ENCODE assay signal across 12 cellular contexts in genomic region chr18:79684787-79685186, GRCh38. TPM values are rescaled to one million over a fixed set of nuclear protein-coding genes. Genes with fewer than 3 reads are reported as not detected.
DNase-seq lines count a peak whose midpoint lies in the region; ATAC-seq and TF ChIP-seq lines count a peak whose summit lies in the region.
"Had no signal": no experiment of that assay in that cellular context is flagged by ENCODE, and none has a peak within 500 bp of the region (broad histone marks: within the 10 kb centered on the region; RNA-seq: fewer than 3 reads in every experiment).

No MANE protein-coding gene starts in this region.

- peaks cover 36% of the 10 kb centered on the region for H3K36me3 Mint-ChIP-seq in activated CD4-positive, alpha-beta T cell treated with anti-CD3 and anti-CD28 coated beads, Interleukin-2, amount 10 ng/mL, durations not matched to agents 7 days and 5 days (ENCODE audit: low read depth)
- no peaks in the 10 kb centered on the region for H3K36me3 Mint-ChIP-seq in IgD-negative memory B cell
- peaks cover 11% of the 10 kb centered on the region for H3K36me3 Mint-ChIP-seq in endodermal cell (ENCODE audit: low read depth)

- no peak overlapping the region for H3K9ac ChIP-seq in endodermal cell (ENCODE audit: extremely low read depth, low read length, poor library complexity, severe bottlenecking)

- H3K9me3 ChIP-seq in endodermal cell (ENCODE audit: control insufficient read depth, low read length) = no peaks in the 10 kb centered on the region
- H3K9me3 ChIP-seq: transverse colon had no signal

- CTCF ChIA-PET in activated CD4-positive, alpha-beta T cell treated with anti-CD3 and anti-CD28 coated beads, Interleukin-2, amount 10 ng/mL, durations not matched to agents 7 days and 5 days (lab: Charles Lee) = interaction anchor here (0.6 kb wide), 1 partner anchor 444 kb away, joined by 3 read pairs; no protein-coding TSS in a partner anchor

- H3K4me1 Mint-ChIP-seq in activated CD4-positive, alpha-beta T cell treated with anti-CD3 and anti-CD28 coated beads, Interleukin-2, amount 10 ng/mL, durations not matched to agents 7 days and 5 days = peaks cover 66% of the 10 kb centered on the region
- peaks cover 19 to 45% (median 26%) of the 10 kb centered on the region in 3 donors for H3K4me1 Mint-ChIP-seq in IgD-negative memory B cell
- peaks cover 41% of the 10 kb centered on the region for H3K4me1 Mint-ChIP-seq in endodermal cell

- no peak overlapping the region for H3K4me3 ChIP-seq in endodermal cell (ENCODE audit: low read length)
- H3K4me3 ChIP-seq: lung, transverse colon had no signal

- peaks cover 24% of the 10 kb centered on the region for H3K4me1 ChIP-seq in endodermal cell (ENCODE audit: control insufficient read depth, insufficient read depth, low read length)

- no peak for TF ChIP-seq CTCF in endodermal cell (conservative IDR thresholded peaks at IDR 0.05)

- peak overlapping the region; percentile 69 for H3K27ac Mint-ChIP-seq in activated CD4-positive, alpha-beta T cell treated with anti-CD3 and anti-CD28 coated beads, Interleukin-2, amount 10 ng/mL, durations not matched to agents 7 days and 5 days
- H3K27ac Mint-ChIP-seq in IgD-negative memory B cell = peak overlapping the region in 2 of 3 donors; percentile 45 to 59
- peak overlapping the region; percentile 28 for H3K27ac Mint-ChIP-seq in endodermal cell

- peak; percentile 66 for ATAC-seq in sciatic nerve

- no peak overlapping the region for H3K4me3 Mint-ChIP-seq in activated CD4-positive, alpha-beta T cell treated with anti-CD3 and anti-CD28 coated beads, Interleukin-2, amount 10 ng/mL, durations not matched to agents 7 days and 5 days
- peak overlapping the region in 2 of 4 donors; percentile 73 to 77 for H3K4me3 Mint-ChIP-seq in IgD-negative memory B cell
- no peak overlapping the region for H3K4me3 Mint-ChIP-seq in endodermal cell

- no peaks in the 10 kb centered on the region for H3K9me3 Mint-ChIP-seq in activated CD4-positive, alpha-beta T cell treated with anti-CD3 and anti-CD28 coated beads, Interleukin-2, amount 10 ng/mL, durations not matched to agents 7 days and 5 days
- H3K9me3 Mint-ChIP-seq in IgD-negative memory B cell (no peaks in the 10 kb centered on the region), endodermal cell (no peaks in the 10 kb centered on the region)

- no peaks in the 10 kb centered on the region for H3K27me3 ChIP-seq in endodermal cell (ENCODE audit: control insufficient read depth, insufficient read depth, low read length, poor library complexity, severe bottlenecking)
- H3K27me3 ChIP-seq: transverse colon had no signal

- intact Hi-C loops in sciatic nerve (cut with DNase I) = no loop called here

- POLR2A ChIA-PET in activated CD4-positive, alpha-beta T cell treated with anti-CD3 and anti-CD28 coated beads, Interleukin-2, amount 10 ng/mL, durations not matched to agents 7 days and 5 days (lab: Charles Lee) = no interaction called here

- WGBS in endodermal cell (ENCODE audit: insufficient coverage in 1 of 2, insufficient read length in 1 of 2), 2 experiments = 78 to 83% methylated on average over 9 to 13 of the region's 13 CpGs

- H3K27ac ChIP-seq in endodermal cell (ENCODE audit: low read depth, low read length) = no peak overlapping the region
- H3K27ac ChIP-seq: transverse colon had no signal

- H3K36me3 ChIP-seq in endodermal cell (ENCODE audit: control insufficient read depth, insufficient read depth, low read length) = peaks cover 10% of the 10 kb centered on the region
- H3K36me3 ChIP-seq: transverse colon had no signal

- no peak for DNase-seq in activated CD4-positive, alpha-beta T cell treated with anti-CD3 and anti-CD28 coated beads, Interleukin-2, amount 10 ng/mL, durations not matched to agents 7 days and 5 days
- no peak for DNase-seq in activated CD4-positive, alpha-beta T cell treated with anti-CD3 and anti-CD28 coated beads for 1 hour
- DNase-seq in endodermal cell (peak; percentile 32), sciatic nerve (ENCODE audit: low spot score) (no peak), NCI-H1694 treated with DMSO at 0.1 percent for 48 hours (lab: John Stamatoyannopoulos, UW) (no peak), NCI-H774 (lab: John Stamatoyannopoulos, UW) (no peak)
- no peak for DNase-seq in stimulated activated CD4-positive, alpha-beta T cell treated with anti-CD3 and anti-CD28 coated beads, Interleukin-2, amount 100 ng/mL, for 48 hours
- DNase-seq: NCI-H2107, occipital lobe, transverse colon had no signal

- H3K27me3 Mint-ChIP-seq in activated CD4-positive, alpha-beta T cell treated with anti-CD3 and anti-CD28 coated beads, Interleukin-2, amount 10 ng/mL, durations not matched to agents 7 days and 5 days = no peaks in the 10 kb centered on the region
- H3K27me3 Mint-ChIP-seq in IgD-negative memory B cell (no peaks in the 10 kb centered on the region), endodermal cell (ENCODE audit: insufficient read depth) (no peaks in the 10 kb centered on the region)

RNA-seq across cellular contexts. Expression of gene CTDP1, which starts 5.2 kb away (rescaled TPM):
- 10 to 100 TPM; 30.9 to 35.0 TPM for total RNA-seq in activated CD4-positive, alpha-beta T cell treated with anti-CD3 and anti-CD28 coated beads, Interleukin-2, amount 10 ng/mL, durations not matched to agents 7 days and 5 days
- 12.1 TPM for polyA plus RNA-seq in IgD-negative memory B cell
- total RNA-seq in endodermal cell (10 to 100 TPM; 29.8 to 35.6 TPM), sciatic nerve (15.7 TPM)
- polyA plus RNA-seq in endodermal cell (2013, experiment 1 of 2) = 21.1 TPM
- polyA plus RNA-seq in endodermal cell (2013, experiment 2 of 2) = 18.8 TPM
